4 cellular contexts compared by ENCODE assay signal in the genomic region with DNA sequence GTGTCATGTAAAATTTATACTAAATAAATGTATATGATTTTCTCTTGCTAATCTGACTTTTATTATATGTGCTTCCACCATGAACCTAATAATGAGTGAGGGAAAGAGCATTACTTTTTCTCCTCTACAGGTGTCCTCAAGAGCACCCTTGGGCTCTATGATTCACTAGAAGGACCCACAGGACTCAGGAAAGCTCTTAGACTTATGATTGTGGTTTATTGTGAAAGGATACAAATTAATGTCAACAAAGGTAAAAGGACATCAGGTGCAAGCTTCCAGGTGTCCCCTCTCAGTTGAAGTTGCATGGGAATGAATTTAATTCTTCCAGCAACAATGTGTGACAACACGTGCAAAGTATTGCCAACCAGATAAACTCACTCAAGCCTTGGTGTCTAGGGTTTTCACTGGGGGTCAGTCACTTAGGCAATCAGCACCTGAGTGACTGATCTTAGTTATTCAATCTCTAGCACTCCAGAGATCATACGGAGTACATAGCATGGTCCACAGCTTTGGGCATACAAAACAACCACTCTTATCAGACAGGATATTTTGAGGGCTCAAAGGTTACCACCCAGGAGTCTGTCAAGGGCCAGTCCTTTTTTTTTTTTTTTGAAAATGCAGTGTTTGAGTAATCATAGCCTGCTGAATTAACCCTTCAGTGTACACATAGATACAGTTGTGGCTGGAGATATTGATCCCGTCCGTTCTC.
DNase-seq lines count a peak whose midpoint lies in the region; ATAC-seq and TF ChIP-seq lines count a peak whose summit lies in the region.
"Not testable (repeated sequence)": the region's sequence is repeated elsewhere in the genome, so short reads cannot be mapped to it uniquely, and the experiment has no call there.

No MANE protein-coding gene starts in this region.

- not testable (repeated sequence) for H3K36me3 ChIP-seq in left lung; mucosa of descending colon (ENCODE audit: low read depth)

- H3K4me1 ChIP-seq in left lung; mucosa of descending colon (ENCODE audit: low read depth): not testable (repeated sequence)

- intact Hi-C loops in left lung (cut with DNase I); mucosa of descending colon (cut with DNase I, micrococcal nuclease): not testable (repeated sequence)

- DNase-seq in DMS53 (lab: John Stamatoyannopoulos, UW) (peak; percentile 13), HuH-7.5 (ENCODE audit: low spot score) (peak; percentile 6)
- not testable (repeated sequence) for DNase-seq in left lung, mucosa of descending colon

- H3K27me3 ChIP-seq in left lung: not testable (repeated sequence)

- ATAC-seq in left lung (peak; percentile 76), mucosa of descending colon (peak; percentile 44)

- not testable (repeated sequence) for H3K9me3 ChIP-seq in left lung, mucosa of descending colon

- not testable (repeated sequence) for H3K4me3 ChIP-seq in left lung, mucosa of descending colon

- TF ChIP-seq CTCF in left lung (IDR thresholded peaks at IDR 0.05); mucosa of descending colon (IDR thresholded peaks at IDR 0.05): not testable (repeated sequence)

- not testable (repeated sequence) for H3K27ac ChIP-seq in left lung
